Comparison of ENCODE assay signal across 1 cellular context in the genomic region with DNA sequence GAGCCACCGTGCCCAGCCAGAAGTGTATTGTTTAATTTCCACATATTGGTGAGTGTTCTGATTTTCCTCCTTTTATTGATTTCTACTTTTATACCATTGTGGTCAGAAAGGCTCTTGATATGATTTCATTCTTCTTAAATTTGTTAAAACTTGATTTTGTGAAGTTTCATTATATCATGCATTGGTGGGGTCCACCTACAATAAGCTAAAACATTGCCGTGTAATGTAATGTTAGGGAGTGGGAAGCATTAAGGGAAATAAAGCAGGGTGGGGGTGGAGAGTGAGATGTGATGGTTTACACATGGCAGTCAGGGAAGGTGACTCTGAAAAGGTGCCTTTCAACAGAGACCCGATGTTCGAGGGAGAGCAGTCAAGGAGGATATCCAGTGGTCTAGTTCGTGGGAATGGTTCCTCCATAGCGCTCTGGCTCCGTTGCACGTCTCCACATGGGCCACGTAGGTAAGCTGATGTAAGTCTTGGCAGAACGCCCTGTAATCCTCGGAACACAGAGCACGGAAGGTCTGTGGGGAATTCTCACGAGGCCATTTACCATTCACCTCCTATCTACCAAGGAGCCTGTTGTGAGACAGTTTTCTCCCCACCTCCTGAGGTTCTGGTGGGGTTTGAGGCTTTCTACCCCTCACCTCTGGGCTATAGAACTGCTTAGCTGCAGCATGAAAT.
A peak's percentile ranks its signal among the peaks of the same experiment; 100 is the strongest.
TF ChIP-seq lines count a peak whose summit lies in the region.

No MANE protein-coding gene starts in this region.

TF ChIP-seq in K562, 482 proteins besides CTCF, POLR2A, EP300 and RAD21:
- TF ChIP-seq MBD2 (IDR thresholded peaks at IDR 0.05; ENCODE audit: borderline replicate concordance, low read depth) (no peak), ATF1 (CRISPR knock-in tag; IDR thresholded peaks at IDR 0.05) (no peak), ATF1 (tag; IDR thresholded peaks at IDR 0.05) (0 out of 2 replicates have a peak, but pooled peaks have one; percentile 13), ZNF561 (CRISPR knock-in tag; conservative IDR thresholded peaks at IDR 0.05) (no peak), NFIC (IDR thresholded peaks at IDR 0.05) (peak; percentile 74), RHOXF2B (CRISPR knock-in tag; conservative IDR thresholded peaks at IDR 0.05) (no peak), NFXL1 (CRISPR knock-in tag; IDR thresholded peaks at IDR 0.05) (no peak), JUND (IDR thresholded peaks at IDR 0.05; ENCODE audit: borderline replicate concordance, low read depth, low read length) (0 out of 2 replicates have a peak, but pooled peaks have one; percentile 17), JUND (tag; IDR thresholded peaks at IDR 0.05; ENCODE audit: borderline replicate concordance, low read depth, low read length) (peak; percentile 77; the same call in 2 of the 3 replicates), U2AF2 (optimal IDR thresholded peaks at IDR 0.05; ENCODE audit: low read depth, low read length) (no peak), ARNT (IDR thresholded peaks at IDR 0.05) (peak; percentile 97 to 98), EP400 (IDR thresholded peaks at IDR 0.05) (peak; percentile 78), CXXC5 (CRISPR knock-in tag; IDR thresholded peaks at IDR 0.05) (0 out of 2 replicates have a peak, but pooled peaks have one; percentile 13), ZNF24 (IDR thresholded peaks at IDR 0.05) (no peak), RBBP5 (IDR thresholded peaks at IDR 0.05; ENCODE audit: borderline replicate concordance, insufficient read depth, low read length, poor library complexity, severe bottlenecking) (no peak), PHF8 (IDR thresholded peaks at IDR 0.05; ENCODE audit: borderline replicate concordance, low read length) (no peak; the same call in 1 of the 2 replicates), ATF7 (IDR thresholded peaks at IDR 0.05) (peak; percentile 45), POLR2H (tag; IDR thresholded peaks at IDR 0.05; ENCODE audit: low read depth) (peak; percentile 35; the same call in 1 of the 2 replicates), CSDE1 (IDR thresholded peaks at IDR 0.05) (no peak), CREB3 (tag; conservative IDR thresholded peaks at IDR 0.05; ENCODE audit: low read depth) (0 out of 2 replicates have a peak, but pooled peaks have one; percentile 22), MYC (IDR thresholded peaks at IDR 0.05; ENCODE audit: low read depth, low read length) (peak; percentile 70), MYC (CRISPR knock-in tag; IDR thresholded peaks at IDR 0.05; ENCODE audit: borderline replicate concordance, low read depth) (no peak), NFRKB (IDR thresholded peaks at IDR 0.05; ENCODE audit: low read depth) (peak; percentile 47; the same call in 1 of the 2 replicates), L3MBTL2 (IDR thresholded peaks at IDR 0.05) (peak; percentile 58; the same call in 1 of the 2 replicates)
- TF ChIP-seq, protein P1, sequence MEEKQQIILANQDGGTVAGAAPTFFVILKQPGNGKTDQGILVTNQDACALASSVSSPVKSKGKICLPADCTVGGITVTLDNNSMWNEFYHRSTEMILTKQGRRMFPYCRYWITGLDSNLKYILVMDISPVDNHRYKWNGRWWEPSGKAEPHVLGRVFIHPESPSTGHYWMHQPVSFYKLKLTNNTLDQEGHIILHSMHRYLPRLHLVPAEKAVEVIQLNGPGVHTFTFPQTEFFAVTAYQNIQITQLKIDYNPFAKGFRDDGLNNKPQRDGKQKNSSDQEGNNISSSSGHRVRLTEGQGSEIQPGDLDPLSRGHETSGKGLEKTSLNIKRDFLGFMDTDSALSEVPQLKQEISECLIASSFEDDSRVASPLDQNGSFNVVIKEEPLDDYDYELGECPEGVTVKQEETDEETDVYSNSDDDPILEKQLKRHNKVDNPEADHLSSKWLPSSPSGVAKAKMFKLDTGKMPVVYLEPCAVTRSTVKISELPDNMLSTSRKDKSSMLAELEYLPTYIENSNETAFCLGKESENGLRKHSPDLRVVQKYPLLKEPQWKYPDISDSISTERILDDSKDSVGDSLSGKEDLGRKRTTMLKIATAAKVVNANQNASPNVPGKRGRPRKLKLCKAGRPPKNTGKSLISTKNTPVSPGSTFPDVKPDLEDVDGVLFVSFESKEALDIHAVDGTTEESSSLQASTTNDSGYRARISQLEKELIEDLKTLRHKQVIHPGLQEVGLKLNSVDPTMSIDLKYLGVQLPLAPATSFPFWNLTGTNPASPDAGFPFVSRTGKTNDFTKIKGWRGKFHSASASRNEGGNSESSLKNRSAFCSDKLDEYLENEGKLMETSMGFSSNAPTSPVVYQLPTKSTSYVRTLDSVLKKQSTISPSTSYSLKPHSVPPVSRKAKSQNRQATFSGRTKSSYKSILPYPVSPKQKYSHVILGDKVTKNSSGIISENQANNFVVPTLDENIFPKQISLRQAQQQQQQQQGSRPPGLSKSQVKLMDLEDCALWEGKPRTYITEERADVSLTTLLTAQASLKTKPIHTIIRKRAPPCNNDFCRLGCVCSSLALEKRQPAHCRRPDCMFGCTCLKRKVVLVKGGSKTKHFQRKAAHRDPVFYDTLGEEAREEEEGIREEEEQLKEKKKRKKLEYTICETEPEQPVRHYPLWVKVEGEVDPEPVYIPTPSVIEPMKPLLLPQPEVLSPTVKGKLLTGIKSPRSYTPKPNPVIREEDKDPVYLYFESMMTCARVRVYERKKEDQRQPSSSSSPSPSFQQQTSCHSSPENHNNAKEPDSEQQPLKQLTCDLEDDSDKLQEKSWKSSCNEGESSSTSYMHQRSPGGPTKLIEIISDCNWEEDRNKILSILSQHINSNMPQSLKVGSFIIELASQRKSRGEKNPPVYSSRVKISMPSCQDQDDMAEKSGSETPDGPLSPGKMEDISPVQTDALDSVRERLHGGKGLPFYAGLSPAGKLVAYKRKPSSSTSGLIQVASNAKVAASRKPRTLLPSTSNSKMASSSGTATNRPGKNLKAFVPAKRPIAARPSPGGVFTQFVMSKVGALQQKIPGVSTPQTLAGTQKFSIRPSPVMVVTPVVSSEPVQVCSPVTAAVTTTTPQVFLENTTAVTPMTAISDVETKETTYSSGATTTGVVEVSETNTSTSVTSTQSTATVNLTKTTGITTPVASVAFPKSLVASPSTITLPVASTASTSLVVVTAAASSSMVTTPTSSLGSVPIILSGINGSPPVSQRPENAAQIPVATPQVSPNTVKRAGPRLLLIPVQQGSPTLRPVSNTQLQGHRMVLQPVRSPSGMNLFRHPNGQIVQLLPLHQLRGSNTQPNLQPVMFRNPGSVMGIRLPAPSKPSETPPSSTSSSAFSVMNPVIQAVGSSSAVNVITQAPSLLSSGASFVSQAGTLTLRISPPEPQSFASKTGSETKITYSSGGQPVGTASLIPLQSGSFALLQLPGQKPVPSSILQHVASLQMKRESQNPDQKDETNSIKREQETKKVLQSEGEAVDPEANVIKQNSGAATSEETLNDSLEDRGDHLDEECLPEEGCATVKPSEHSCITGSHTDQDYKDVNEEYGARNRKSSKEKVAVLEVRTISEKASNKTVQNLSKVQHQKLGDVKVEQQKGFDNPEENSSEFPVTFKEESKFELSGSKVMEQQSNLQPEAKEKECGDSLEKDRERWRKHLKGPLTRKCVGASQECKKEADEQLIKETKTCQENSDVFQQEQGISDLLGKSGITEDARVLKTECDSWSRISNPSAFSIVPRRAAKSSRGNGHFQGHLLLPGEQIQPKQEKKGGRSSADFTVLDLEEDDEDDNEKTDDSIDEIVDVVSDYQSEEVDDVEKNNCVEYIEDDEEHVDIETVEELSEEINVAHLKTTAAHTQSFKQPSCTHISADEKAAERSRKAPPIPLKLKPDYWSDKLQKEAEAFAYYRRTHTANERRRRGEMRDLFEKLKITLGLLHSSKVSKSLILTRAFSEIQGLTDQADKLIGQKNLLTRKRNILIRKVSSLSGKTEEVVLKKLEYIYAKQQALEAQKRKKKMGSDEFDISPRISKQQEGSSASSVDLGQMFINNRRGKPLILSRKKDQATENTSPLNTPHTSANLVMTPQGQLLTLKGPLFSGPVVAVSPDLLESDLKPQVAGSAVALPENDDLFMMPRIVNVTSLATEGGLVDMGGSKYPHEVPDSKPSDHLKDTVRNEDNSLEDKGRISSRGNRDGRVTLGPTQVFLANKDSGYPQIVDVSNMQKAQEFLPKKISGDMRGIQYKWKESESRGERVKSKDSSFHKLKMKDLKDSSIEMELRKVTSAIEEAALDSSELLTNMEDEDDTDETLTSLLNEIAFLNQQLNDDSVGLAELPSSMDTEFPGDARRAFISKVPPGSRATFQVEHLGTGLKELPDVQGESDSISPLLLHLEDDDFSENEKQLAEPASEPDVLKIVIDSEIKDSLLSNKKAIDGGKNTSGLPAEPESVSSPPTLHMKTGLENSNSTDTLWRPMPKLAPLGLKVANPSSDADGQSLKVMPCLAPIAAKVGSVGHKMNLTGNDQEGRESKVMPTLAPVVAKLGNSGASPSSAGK (IDR thresholded peaks at IDR 0.05), result peak; percentile 56; the same call in 1 of the 2 replicates
- TF ChIP-seq, protein P2, sequence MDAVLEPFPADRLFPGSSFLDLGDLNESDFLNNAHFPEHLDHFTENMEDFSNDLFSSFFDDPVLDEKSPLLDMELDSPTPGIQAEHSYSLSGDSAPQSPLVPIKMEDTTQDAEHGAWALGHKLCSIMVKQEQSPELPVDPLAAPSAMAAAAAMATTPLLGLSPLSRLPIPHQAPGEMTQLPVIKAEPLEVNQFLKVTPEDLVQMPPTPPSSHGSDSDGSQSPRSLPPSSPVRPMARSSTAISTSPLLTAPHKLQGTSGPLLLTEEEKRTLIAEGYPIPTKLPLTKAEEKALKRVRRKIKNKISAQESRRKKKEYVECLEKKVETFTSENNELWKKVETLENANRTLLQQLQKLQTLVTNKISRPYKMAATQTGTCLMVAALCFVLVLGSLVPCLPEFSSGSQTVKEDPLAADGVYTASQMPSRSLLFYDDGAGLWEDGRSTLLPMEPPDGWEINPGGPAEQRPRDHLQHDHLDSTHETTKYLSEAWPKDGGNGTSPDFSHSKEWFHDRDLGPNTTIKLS (IDR thresholded peaks at IDR 0.05; ENCODE audit: borderline replicate concordance, low read depth), result peak; percentile 54; the same call in 1 of the 2 replicates
- TF ChIP-seq, protein P3, sequence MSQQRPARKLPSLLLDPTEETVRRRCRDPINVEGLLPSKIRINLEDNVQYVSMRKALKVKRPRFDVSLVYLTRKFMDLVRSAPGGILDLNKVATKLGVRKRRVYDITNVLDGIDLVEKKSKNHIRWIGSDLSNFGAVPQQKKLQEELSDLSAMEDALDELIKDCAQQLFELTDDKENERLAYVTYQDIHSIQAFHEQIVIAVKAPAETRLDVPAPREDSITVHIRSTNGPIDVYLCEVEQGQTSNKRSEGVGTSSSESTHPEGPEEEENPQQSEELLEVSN (IDR thresholded peaks at IDR 0.05; ENCODE audit: borderline replicate concordance in 1 of 2, extremely low read depth in 1 of 2, insufficient read depth in 1 of 2, insufficient read length in 1 of 2, low read depth in 1 of 2, low read length in 1 of 2, poor library complexity in 1 of 2, severe bottlenecking in 1 of 2), result peak in 1 of 2 experiments; percentile 16
- TF ChIP-seq, protein P4, sequence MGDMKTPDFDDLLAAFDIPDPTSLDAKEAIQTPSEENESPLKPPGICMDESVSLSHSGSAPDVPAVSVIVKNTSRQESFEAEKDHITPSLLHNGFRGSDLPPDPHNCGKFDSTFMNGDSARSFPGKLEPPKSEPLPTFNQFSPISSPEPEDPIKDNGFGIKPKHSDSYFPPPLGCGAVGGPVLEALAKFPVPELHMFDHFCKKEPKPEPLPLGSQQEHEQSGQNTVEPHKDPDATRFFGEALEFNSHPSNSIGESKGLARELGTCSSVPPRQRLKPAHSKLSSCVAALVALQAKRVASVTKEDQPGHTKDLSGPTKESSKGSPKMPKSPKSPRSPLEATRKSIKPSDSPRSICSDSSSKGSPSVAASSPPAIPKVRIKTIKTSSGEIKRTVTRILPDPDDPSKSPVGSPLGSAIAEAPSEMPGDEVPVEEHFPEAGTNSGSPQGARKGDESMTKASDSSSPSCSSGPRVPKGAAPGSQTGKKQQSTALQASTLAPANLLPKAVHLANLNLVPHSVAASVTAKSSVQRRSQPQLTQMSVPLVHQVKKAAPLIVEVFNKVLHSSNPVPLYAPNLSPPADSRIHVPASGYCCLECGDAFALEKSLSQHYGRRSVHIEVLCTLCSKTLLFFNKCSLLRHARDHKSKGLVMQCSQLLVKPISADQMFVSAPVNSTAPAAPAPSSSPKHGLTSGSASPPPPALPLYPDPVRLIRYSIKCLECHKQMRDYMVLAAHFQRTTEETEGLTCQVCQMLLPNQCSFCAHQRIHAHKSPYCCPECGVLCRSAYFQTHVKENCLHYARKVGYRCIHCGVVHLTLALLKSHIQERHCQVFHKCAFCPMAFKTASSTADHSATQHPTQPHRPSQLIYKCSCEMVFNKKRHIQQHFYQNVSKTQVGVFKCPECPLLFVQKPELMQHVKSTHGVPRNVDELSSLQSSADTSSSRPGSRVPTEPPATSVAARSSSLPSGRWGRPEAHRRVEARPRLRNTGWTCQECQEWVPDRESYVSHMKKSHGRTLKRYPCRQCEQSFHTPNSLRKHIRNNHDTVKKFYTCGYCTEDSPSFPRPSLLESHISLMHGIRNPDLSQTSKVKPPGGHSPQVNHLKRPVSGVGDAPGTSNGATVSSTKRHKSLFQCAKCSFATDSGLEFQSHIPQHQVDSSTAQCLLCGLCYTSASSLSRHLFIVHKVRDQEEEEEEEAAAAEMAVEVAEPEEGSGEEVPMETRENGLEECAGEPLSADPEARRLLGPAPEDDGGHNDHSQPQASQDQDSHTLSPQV (IDR thresholded peaks at IDR 0.05), result peak; percentile 71
- TF ChIP-seq, protein P5, sequence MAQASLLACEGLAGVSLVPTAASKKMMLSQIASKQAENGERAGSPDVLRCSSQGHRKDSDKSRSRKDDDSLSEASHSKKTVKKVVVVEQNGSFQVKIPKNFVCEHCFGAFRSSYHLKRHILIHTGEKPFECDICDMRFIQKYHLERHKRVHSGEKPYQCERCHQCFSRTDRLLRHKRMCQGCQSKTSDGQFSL (CRISPR knock-in tag; IDR thresholded peaks at IDR 0.05), result no peak
- TF ChIP-seq, protein P5 (tag; IDR thresholded peaks at IDR 0.05), result no peak
- TF ChIP-seq, protein P6, sequence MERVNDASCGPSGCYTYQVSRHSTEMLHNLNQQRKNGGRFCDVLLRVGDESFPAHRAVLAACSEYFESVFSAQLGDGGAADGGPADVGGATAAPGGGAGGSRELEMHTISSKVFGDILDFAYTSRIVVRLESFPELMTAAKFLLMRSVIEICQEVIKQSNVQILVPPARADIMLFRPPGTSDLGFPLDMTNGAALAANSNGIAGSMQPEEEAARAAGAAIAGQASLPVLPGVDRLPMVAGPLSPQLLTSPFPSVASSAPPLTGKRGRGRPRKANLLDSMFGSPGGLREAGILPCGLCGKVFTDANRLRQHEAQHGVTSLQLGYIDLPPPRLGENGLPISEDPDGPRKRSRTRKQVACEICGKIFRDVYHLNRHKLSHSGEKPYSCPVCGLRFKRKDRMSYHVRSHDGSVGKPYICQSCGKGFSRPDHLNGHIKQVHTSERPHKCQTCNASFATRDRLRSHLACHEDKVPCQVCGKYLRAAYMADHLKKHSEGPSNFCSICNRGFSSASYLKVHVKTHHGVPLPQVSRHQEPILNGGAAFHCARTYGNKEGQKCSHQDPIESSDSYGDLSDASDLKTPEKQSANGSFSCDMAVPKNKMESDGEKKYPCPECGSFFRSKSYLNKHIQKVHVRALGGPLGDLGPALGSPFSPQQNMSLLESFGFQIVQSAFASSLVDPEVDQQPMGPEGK (CRISPR knock-in tag; IDR thresholded peaks at IDR 0.05; ENCODE audit: borderline replicate concordance), result no peak
